Comparison of ENCODE assay signal across 25 cellular contexts in the genomic region with DNA sequence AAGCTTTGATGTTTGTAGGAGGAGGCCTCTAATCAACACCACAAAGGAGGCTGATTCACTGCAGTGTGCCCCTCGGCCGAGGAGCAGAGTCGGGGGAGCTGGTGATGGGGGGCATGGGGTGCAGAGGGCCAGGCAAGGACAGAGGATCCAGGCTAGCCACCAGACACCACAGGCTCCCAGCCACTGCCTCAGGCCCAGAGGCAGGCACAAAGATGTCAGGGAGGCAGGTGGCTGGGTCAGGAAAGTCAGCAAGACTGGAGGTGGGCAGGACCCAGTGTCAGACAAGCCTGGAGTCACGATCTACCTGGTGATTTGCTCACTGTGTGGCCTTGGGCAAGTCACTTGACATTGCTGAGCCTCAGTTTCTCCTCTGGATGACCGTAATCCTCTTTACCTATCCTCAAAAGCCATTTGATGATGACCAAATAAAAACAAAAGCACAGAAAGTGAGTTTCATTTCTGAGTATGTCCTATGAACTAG.
"Had no signal": no experiment of that assay in that cellular context is flagged by ENCODE, and none has a peak within 500 bp of the region (broad histone marks: within the 10 kb centered on the region; RNA-seq: fewer than 3 reads in every experiment).

No MANE protein-coding gene starts in this region.

- H3K36me3 Mint-ChIP-seq: memory B cell; naive thymus-derived CD4-positive, alpha-beta T cell; neural progenitor cell had no signal

- H3K9ac ChIP-seq: neural progenitor cell, parathyroid adenoma had no signal

- H3K27me3 ChIP-seq: neural progenitor cell, transverse colon, upper lobe of right lung, uterus had no signal

- H3K4me3 Mint-ChIP-seq: effector memory CD8-positive, alpha-beta T cell; memory B cell; naive thymus-derived CD4-positive, alpha-beta T cell; nephron; neural progenitor cell; stimulated activated naive CD8-positive, alpha-beta T cell treated with anti-CD3 and anti-CD28 coated beads, Interleukin-15, amount 100 ng/mL, for 72 hours had no signal

- H3K9me3 ChIP-seq: gastrocnemius medialis, mucosa of descending colon, suprapubic skin, transverse colon, upper lobe of right lung, uterus had no signal

- H3K27ac Mint-ChIP-seq: effector memory CD8-positive, alpha-beta T cell; memory B cell; naive thymus-derived CD4-positive, alpha-beta T cell; nephron; progenitor cell of endocrine pancreas; stimulated activated naive CD8-positive, alpha-beta T cell treated with anti-CD3 and anti-CD28 coated beads, Interleukin-15, amount 100 ng/mL, for 72 hours had no signal

- DNase-seq: cortex of kidney; effector memory CD8-positive, alpha-beta T cell; foreskin fibroblast; gastrocnemius medialis; head of caudate nucleus; kidney; mucosa of descending colon; naive thymus-derived CD4-positive, alpha-beta T cell; stimulated activated CD4-positive, alpha-beta T cell treated with anti-CD3 and anti-CD28 coated beads, Interleukin-12 subunit alpha, Interleukin-12 subunit beta, amount 100 ng/mL, for 4 hours; stimulated activated CD4-positive, alpha-beta T cell treated with anti-CD3 and anti-CD28 coated beads, Interleukin-1b, Interleukin-23, amount 100 ng/mL, for 48 hours; stimulated activated CD4-positive, alpha-beta T cell treated with anti-CD3 and anti-CD28 coated beads, Interleukin-4, amount 100 ng/mL, for 1 hour; stimulated activated CD8-positive, alpha-beta memory T cell treated with anti-CD3 and anti-CD28 coated beads, Interleukin-4, amount 100 ng/mL, for 48 hours; stimulated activated naive CD4-positive, alpha-beta T cell; stimulated activated naive CD8-positive, alpha-beta T cell treated with anti-CD3 and anti-CD28 coated beads, Interleukin-15, amount 100 ng/mL, for 72 hours; transverse colon; upper lobe of right lung; uterus had no signal

- H3K4me1 ChIP-seq: gastrocnemius medialis, neural progenitor cell, parathyroid adenoma, suprapubic skin, transverse colon, upper lobe of right lung, uterus had no signal

- H3K36me3 ChIP-seq: gastrocnemius medialis, neural progenitor cell, suprapubic skin, transverse colon, upper lobe of right lung, uterus had no signal

- H3K4me1 Mint-ChIP-seq: memory B cell; naive thymus-derived CD4-positive, alpha-beta T cell; nephron; neural progenitor cell; stimulated activated naive CD8-positive, alpha-beta T cell treated with anti-CD3 and anti-CD28 coated beads, Interleukin-15, amount 100 ng/mL, for 72 hours had no signal

- H3K4me3 ChIP-seq: gastrocnemius medialis, lung, mucosa of descending colon, neural progenitor cell, smooth muscle cell, suprapubic skin, transverse colon, upper lobe of right lung, uterus had no signal

- H3K27ac ChIP-seq: gastrocnemius medialis, neural progenitor cell, parathyroid adenoma, suprapubic skin, transverse colon, upper lobe of right lung, uterus had no signal
